ENCODE assay signal across 8 cellular contexts in genomic region chr7:150276132-150276695, GRCh38. TPM values are rescaled to one million over a fixed set of nuclear protein-coding genes. Genes with fewer than 3 reads are reported as not detected.
A peak's percentile ranks its signal among the peaks of the same experiment; 100 is the strongest.
DNase-seq lines count a peak whose midpoint lies in the region; ATAC-seq and TF ChIP-seq lines count a peak whose summit lies in the region.
"Not testable (repeated sequence)": the region's sequence is repeated elsewhere in the genome, so short reads cannot be mapped to it uniquely, and the experiment has no call there.

No MANE protein-coding gene starts in this region.

- not testable (repeated sequence) for H3K27me3 ChIP-seq in CD8-positive, alpha-beta memory T cell (ENCODE audit: insufficient read depth, low read length, poor library complexity, severe bottlenecking); Panc1 (ENCODE audit: control insufficient read depth, insufficient read depth, low read length); esophagus squamous epithelium; lung (ENCODE audit: control insufficient read depth, insufficient read depth)

- not testable (repeated sequence) for H3K36me3 ChIP-seq in CD8-positive, alpha-beta memory T cell (ENCODE audit: insufficient read depth, low read length); Panc1 (ENCODE audit: control insufficient read depth, insufficient read depth, low read length); esophagus squamous epithelium; lung (ENCODE audit: control insufficient read depth in 2 of 2, insufficient read depth in 2 of 2, low read length in 2 of 2)

- intact Hi-C loops in Panc1 (cut with micrococcal nuclease; ENCODE audit: unreplicated experiment): loop anchor here (5.0 kb wide), 1 partner anchor 394 kb away; no protein-coding TSS in a partner anchor
- intact Hi-C loops in esophagus squamous epithelium (cut with DNase I): not testable (repeated sequence)

- H3K27ac Mint-ChIP-seq in CD8-positive, alpha-beta memory T cell: peak overlapping the region in 1 of 8 donors; percentile 21

- BruUV-seq in Panc1 (replicated peaks; lab: Mats Ljungman, UMichigan): not testable (repeated sequence)

- ATAC-seq in GM21390 (IDR thresholded peaks at IDR 0.05; ENCODE audit: unreplicated experiment) (peak; percentile 55), Panc1 (peak; percentile 87), lung (ENCODE audit: insufficient read depth, low FRiP score) (peak; percentile 72)

- not testable (repeated sequence) for H3K4me3 Mint-ChIP-seq in CD8-positive, alpha-beta memory T cell

- POLR2A ChIA-PET in CD8-positive, alpha-beta memory T cell (lab: Charles Lee); Panc1 (lab: Charles Lee): not testable (repeated sequence)

- not testable (repeated sequence) for H3K27ac ChIP-seq in CD8-positive, alpha-beta memory T cell (ENCODE audit: low read depth, low read length); Panc1 (ENCODE audit: low read length); esophagus squamous epithelium; lung (ENCODE audit: low read depth in 1 of 2, low read length in 1 of 2)

- TF ChIP-seq POLR2A in esophagus squamous epithelium (IDR thresholded peaks at IDR 0.05): not testable (repeated sequence)

- H3K4me1 ChIP-seq in CD8-positive, alpha-beta memory T cell (ENCODE audit: insufficient read depth, low read length); Panc1 (ENCODE audit: control insufficient read depth, insufficient read depth, low read length); esophagus squamous epithelium; lung (ENCODE audit: control insufficient read depth in 2 of 2, insufficient read depth in 2 of 2, low read length in 2 of 2): not testable (repeated sequence)

- not testable (repeated sequence) for H3K27me3 Mint-ChIP-seq in CD8-positive, alpha-beta memory T cell

- CTCF ChIA-PET in CD8-positive, alpha-beta memory T cell (lab: Charles Lee); Panc1 (lab: Charles Lee): not testable (repeated sequence)

- TF ChIP-seq CTCF in Panc1 (IDR thresholded peaks at IDR 0.05) (peak; percentile 82), esophagus squamous epithelium (IDR thresholded peaks at IDR 0.05) (peak in 5 of 6 experiments; percentile 60 to 79 (median 72)), lung (IDR thresholded peaks at IDR 0.05; ENCODE audit: control extremely low read depth, extremely low read depth) (peak; percentile 45)

- in situ Hi-C loops in Panc1 (cut with HindIII; ENCODE audit: low pct_unique_long_range_greater_than_20kb, low sequenced_read_pairs): not testable (repeated sequence)

- H3K36me3 Mint-ChIP-seq in CD8-positive, alpha-beta memory T cell: not testable (repeated sequence)

- H3K4me1 Mint-ChIP-seq in CD8-positive, alpha-beta memory T cell: not testable (repeated sequence)

- DNase-seq in CD8-positive, alpha-beta memory T cell: peak in 4 of 5 donors; percentile 7 to 51 (median 24)
- peak; percentile 35 for DNase-seq in M059J (ENCODE audit: low read depth)
- peak; percentile 33 for DNase-seq in Panc1 (ENCODE audit: low read depth, low spot score)
- peak; percentile 16 for DNase-seq in activated naive CD4-positive, alpha-beta T cell treated with Interleukin-2 at 50 U/mL for 16 hours
- not testable (repeated sequence) for DNase-seq in esophagus squamous epithelium (lab: John Stamatoyannopoulos, UW); lung (ENCODE audit: low spot score)
- DNase-seq in stimulated activated naive CD4-positive, alpha-beta T cell (lab: John Stamatoyannopoulos, UW): peak in 4 of 6 experiments; percentile 5 to 61 (median 24)

- H3K4me3 ChIP-seq in CD8-positive, alpha-beta memory T cell (ENCODE audit: low read length); Panc1 (ENCODE audit: low read depth in 2 of 2, low read length in 2 of 2); esophagus squamous epithelium; lung: not testable (repeated sequence)

- H3K9me3 ChIP-seq in CD8-positive, alpha-beta memory T cell (ENCODE audit: low read length); Panc1 (ENCODE audit: control insufficient read depth, insufficient read depth, low read depth, low read length); esophagus squamous epithelium; lung (ENCODE audit: control insufficient read depth in 2 of 2, insufficient read depth in 1 of 2, low read length in 1 of 2): not testable (repeated sequence)

- WGBS in esophagus squamous epithelium, 2 donors: 39 to 59% methylated on average over 4 to 6 of the region's 6 CpGs
- 59 to 69% methylated on average over 6 of the region's 6 CpGs for WGBS in lung, 2 donors

- H3K9me3 Mint-ChIP-seq in CD8-positive, alpha-beta memory T cell: not testable (repeated sequence)

RNA-seq across cellular contexts. Expression of gene LRRC61, which starts 46.9 kb away (rescaled TPM):
- total RNA-seq in CD8-positive, alpha-beta memory T cell: 10 to 100 TPM; 27.9 to 32.0 TPM
- 25.8 TPM for polyA plus RNA-seq in CD8-positive, alpha-beta memory T cell
- 0.47 TPM in 1 of 2 replicates, not detected in the other for total RNA-seq in M059J (2014; rRNA removed; shearing (Covaris generic))
- total RNA-seq in Panc1 (2021; ENCODE audit: unreplicated experiment) (13.8 TPM), esophagus squamous epithelium (10 to 100 TPM; 12.1 to 24.5 (median 14.5) TPM), lung (10 to 100 TPM in 1 of 2 donors, 1 to 10 TPM in 1; 9.4 to 18.8 TPM)
- 24.0 TPM for polyA plus RNA-seq in Panc1 (2012; ENCODE audit: insufficient read length)
- polyA plus RNA-seq in lung: 10 to 100 TPM in 1 of 2 donors, 1 to 10 TPM in 1; 7.1 to 16.6 TPM

RNA-seq across cellular contexts. Expression of gene ACTR3C, which starts 47.1 kb away (rescaled TPM):
- 1 to 10 TPM; 4.5 to 6.6 TPM for total RNA-seq in CD8-positive, alpha-beta memory T cell
- 4.7 TPM for polyA plus RNA-seq in CD8-positive, alpha-beta memory T cell
- total RNA-seq in M059J (2014; rRNA removed; shearing (Covaris generic)): 0.07 TPM in 1 of 2 replicates, not detected in the other
- total RNA-seq in Panc1 (2021; ENCODE audit: unreplicated experiment) (6.5 TPM), esophagus squamous epithelium (10 to 100 TPM in 3 of 4 donors, 1 to 10 TPM in 1; 8.3 to 25.6 (median 17.4) TPM), lung (10 to 100 TPM; 13.0 to 34.2 TPM)
- 2.8 TPM for polyA plus RNA-seq in Panc1 (2012; ENCODE audit: insufficient read length)
- polyA plus RNA-seq in lung: 1 to 10 TPM; 6.8 to 8.1 TPM
